Comparison of ENCODE assay signal across 9 cellular contexts in genomic region chr7:5694221-5694754, GRCh38.
DNase-seq lines count a peak whose midpoint lies in the region; ATAC-seq and TF ChIP-seq lines count a peak whose summit lies in the region.
"Had no signal": no experiment of that assay in that cellular context is flagged by ENCODE, and none has a peak within 500 bp of the region (broad histone marks: within the 10 kb centered on the region; RNA-seq: fewer than 3 reads in every experiment).

No MANE protein-coding gene starts in this region.

- no peaks in the 10 kb centered on the region for H3K27me3 Mint-ChIP-seq in activated CD8-positive, alpha-beta T cell treated with anti-CD3 and anti-CD28 coated beads, Interleukin-2, amount 10 ng/mL, durations not matched to agents 7 days and 5 days (ENCODE audit: low read depth)

- peak overlapping the region; percentile 86 for H3K27ac ChIP-seq in skeletal muscle tissue (ENCODE audit: low read depth, low read length)
- H3K27ac ChIP-seq: foreskin keratinocyte had no signal

- peak overlapping the region; percentile 73 for H3K4me3 Mint-ChIP-seq in activated CD8-positive, alpha-beta T cell treated with anti-CD3 and anti-CD28 coated beads, Interleukin-2, amount 10 ng/mL, durations not matched to agents 7 days and 5 days

- H3K36me3 ChIP-seq in skeletal muscle tissue (ENCODE audit: control insufficient read depth in 3 of 3, insufficient read depth in 3 of 3, low read length in 3 of 3) (no peaks in the 10 kb centered on the region), BE2C (peaks cover 9% of the 10 kb centered on the region)

- no peaks in the 10 kb centered on the region for H3K9me3 Mint-ChIP-seq in activated CD8-positive, alpha-beta T cell treated with anti-CD3 and anti-CD28 coated beads, Interleukin-2, amount 10 ng/mL, durations not matched to agents 7 days and 5 days (ENCODE audit: insufficient read depth)

- H3K9me3 ChIP-seq in skeletal muscle tissue (ENCODE audit: control insufficient read depth in 3 of 3, low read length in 3 of 3) (no peaks in the 10 kb centered on the region), BE2C (no peaks in the 10 kb centered on the region)

- no peak overlapping the region for H3K9ac ChIP-seq in skeletal muscle tissue (ENCODE audit: low read depth in 1 of 3, low read length in 3 of 3)

- CTCF ChIA-PET in activated CD8-positive, alpha-beta T cell treated with anti-CD3 and anti-CD28 coated beads, Interleukin-2, amount 10 ng/mL, durations not matched to agents 7 days and 5 days (lab: Charles Lee): interaction anchor here (0.8 to 5.0 kb wide), 10 partner anchors 8 to 454 kb away, joined by 3 to 30 read pairs (median 7); partner anchors contain the start of gene RNF216

- POLR2A ChIA-PET in activated CD8-positive, alpha-beta T cell treated with anti-CD3 and anti-CD28 coated beads, Interleukin-2, amount 10 ng/mL, durations not matched to agents 7 days and 5 days (lab: Charles Lee): interaction anchor here (0.6 to 2.4 kb wide), 7 partner anchors 9 to 200 kb away, joined by 3 to 20 read pairs (median 5); no protein-coding TSS in a partner anchor

- no peak for DNase-seq in activated CD8-positive, alpha-beta T cell treated with anti-CD3 and anti-CD28 coated beads, Interleukin-2, amount 10 ng/mL, durations not matched to agents 7 days and 5 days
- DNase-seq in glomerular visceral epithelial cell (ENCODE audit: extremely low spot score) (peak; percentile 75), BE2C (no peak)
- DNase-seq in stimulated activated CD4-positive, alpha-beta T cell treated with anti-CD3 and anti-CD28 coated beads, Interleukin-12 subunit alpha, Interleukin-12 subunit beta, amount 100 ng/mL, for 4 hours: no peak

- TF ChIP-seq CTCF in GM12875 (IDR thresholded peaks at IDR 0.05; ENCODE audit: borderline replicate concordance, insufficient read depth, low read depth, low read length): no peak
- no peak for TF ChIP-seq CTCF in BE2C (IDR thresholded peaks at IDR 0.05; ENCODE audit: low read depth, low read length)

- H3K4me3 ChIP-seq in GM12875 (ENCODE audit: low read depth, low read length) (peak overlapping the region; percentile 74), skeletal muscle tissue (ENCODE audit: low read length in 3 of 3) (peak overlapping the region in 1 of 3 donors; percentile 26), BE2C (ENCODE audit: low read depth, low read length) (no peak overlapping the region)

- peaks cover 39% of the 10 kb centered on the region for H3K36me3 Mint-ChIP-seq in activated CD8-positive, alpha-beta T cell treated with anti-CD3 and anti-CD28 coated beads, Interleukin-2, amount 10 ng/mL, durations not matched to agents 7 days and 5 days (ENCODE audit: low read depth)

- ATAC-seq in activated CD8-positive, alpha-beta T cell treated with anti-CD3 and anti-CD28 coated beads, Interleukin-2, amount 10 ng/mL, durations not matched to agents 7 days and 5 days: no peak
- ATAC-seq in GM18861 (IDR thresholded peaks at IDR 0.05; ENCODE audit: unreplicated experiment) (no peak), GM21576 (IDR thresholded peaks at IDR 0.05; ENCODE audit: unreplicated experiment) (no peak)
- ATAC-seq: foreskin keratinocyte had no signal

- H3K27me3 ChIP-seq in skeletal muscle tissue (ENCODE audit: control insufficient read depth in 3 of 3, insufficient read depth in 3 of 3, low read length in 3 of 3) (no peaks in the 10 kb centered on the region), BE2C (no peaks in the 10 kb centered on the region)
- H3K27me3 ChIP-seq: foreskin keratinocyte had no signal

- H3K4me1 Mint-ChIP-seq in activated CD8-positive, alpha-beta T cell treated with anti-CD3 and anti-CD28 coated beads, Interleukin-2, amount 10 ng/mL, durations not matched to agents 7 days and 5 days (ENCODE audit: low read depth): peaks cover 91% of the 10 kb centered on the region

- peak overlapping the region; percentile 89 for H3K27ac Mint-ChIP-seq in activated CD8-positive, alpha-beta T cell treated with anti-CD3 and anti-CD28 coated beads, Interleukin-2, amount 10 ng/mL, durations not matched to agents 7 days and 5 days

- H3K4me1 ChIP-seq in skeletal muscle tissue (ENCODE audit: control insufficient read depth in 3 of 3, insufficient read depth in 3 of 3, low read length in 3 of 3): peaks cover 72 to 76% (median 74%) of the 10 kb centered on the region in 3 donors
- peaks cover 32% of the 10 kb centered on the region for H3K4me1 ChIP-seq in BE2C
